12 cellular contexts compared by ENCODE assay signal in the genomic region with DNA sequence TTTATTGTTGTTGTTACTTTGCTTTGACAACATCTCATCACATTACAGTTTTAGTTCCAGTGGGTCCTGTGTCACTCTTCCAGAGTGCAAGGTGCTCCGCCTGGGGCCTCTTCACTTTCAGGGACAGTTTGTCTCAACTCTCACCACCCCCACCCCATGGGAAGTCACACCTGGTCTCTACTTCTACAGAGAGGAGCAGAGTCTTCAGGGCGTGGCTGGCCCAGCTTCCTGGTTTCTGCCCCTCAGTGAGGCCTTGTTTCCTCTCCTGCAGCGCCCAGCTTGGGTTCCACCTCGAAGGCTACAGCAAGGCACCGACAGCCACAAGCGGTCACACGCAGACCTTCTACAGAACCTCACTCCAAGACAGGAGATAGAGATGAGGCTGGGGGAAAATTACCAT. TPM values are rescaled to one million over a fixed set of nuclear protein-coding genes. Genes with fewer than 3 reads are reported as not detected.
DNase-seq lines count a peak whose midpoint lies in the region; ATAC-seq and TF ChIP-seq lines count a peak whose summit lies in the region.
"Had no signal": no experiment of that assay in that cellular context is flagged by ENCODE, and none has a peak within 500 bp of the region (broad histone marks: within the 10 kb centered on the region; RNA-seq: fewer than 3 reads in every experiment).

No MANE protein-coding gene starts in this region.

- H3K27ac ChIP-seq in colonic mucosa (no peak overlapping the region), upper lobe of right lung (no peak overlapping the region)

- ATAC-seq in stimulated activated naive CD8-positive, alpha-beta T cell treated with anti-CD3 and anti-CD28 coated beads, Interleukin-15, Interleukin-2, amounts not matched to agents 100 U/mL and 50 U/mL, for 24 hours, result no peak
- no peak for ATAC-seq in stimulated activated naive CD8-positive, alpha-beta T cell treated with anti-CD3 and anti-CD28 coated beads, Interleukin-15, amount 100 ng/mL, for 72 hours
- peak; percentile 25 for ATAC-seq in upper lobe of right lung

- no peak overlapping the region for H3K9ac ChIP-seq in colonic mucosa (ENCODE audit: low read depth in 2 of 2, low read length in 2 of 2)

- no peak overlapping the region for H3K4me3 Mint-ChIP-seq in stimulated activated naive CD8-positive, alpha-beta T cell treated with anti-CD3 and anti-CD28 coated beads, Interleukin-15, amount 100 ng/mL, for 72 hours
- H3K4me3 Mint-ChIP-seq: activated naive CD8-positive, alpha-beta T cell had no signal

- H3K27me3 Mint-ChIP-seq in stimulated activated naive CD8-positive, alpha-beta T cell treated with anti-CD3 and anti-CD28 coated beads, Interleukin-15, amount 100 ng/mL, for 72 hours, result peaks cover 13% of the 10 kb centered on the region
- H3K27me3 Mint-ChIP-seq: activated naive CD8-positive, alpha-beta T cell had no signal

- peak overlapping the region in 1 of 2 donors; percentile 65 for H3K27ac Mint-ChIP-seq in stimulated activated naive CD8-positive, alpha-beta T cell treated with anti-CD3 and anti-CD28 coated beads, Interleukin-15, amount 100 ng/mL, for 72 hours
- H3K27ac Mint-ChIP-seq: activated naive CD8-positive, alpha-beta T cell had no signal

- H3K36me3 ChIP-seq in colonic mucosa (no peaks in the 10 kb centered on the region), upper lobe of right lung (no peaks in the 10 kb centered on the region)

- H3K27me3 ChIP-seq in colonic mucosa (no peaks in the 10 kb centered on the region), upper lobe of right lung (no peaks in the 10 kb centered on the region)

- TF ChIP-seq CTCF in colonic mucosa (IDR thresholded peaks at IDR 0.05) (no peak), upper lobe of right lung (IDR thresholded peaks at IDR 0.05) (no peak)

- H3K4me1 ChIP-seq in colonic mucosa, result no peaks in the 10 kb centered on the region
- H3K4me1 ChIP-seq in upper lobe of right lung, result peaks cover under 1% of the 10 kb centered on the region

- peak; percentile 6 for DNase-seq in stimulated activated naive CD8-positive, alpha-beta T cell treated with anti-CD3 and anti-CD28 coated beads, Interleukin-15, Interleukin-2, amounts not matched to agents 100 U/mL and 50 U/mL, for 24 hours
- DNase-seq in stimulated activated naive CD8-positive, alpha-beta T cell treated with anti-CD3 and anti-CD28 coated beads, Interleukin-15, amount 100 ng/mL, for 72 hours, result no peak
- peak; percentile 6 for DNase-seq in T-helper 9 cell
- DNase-seq in colonic mucosa, result peak; percentile 36
- no peak for DNase-seq in upper lobe of right lung
- DNase-seq in NCI-H526 (lab: John Stamatoyannopoulos, UW), result no peak
- no peak for DNase-seq in DMS114 treated with DMSO at 0.1 percent for 48 hours (lab: John Stamatoyannopoulos, UW; ENCODE audit: unreplicated experiment)
- DNase-seq in NCI-H2029 (lab: John Stamatoyannopoulos, UW), result no peak
- DNase-seq: caudate nucleus, islet precursor cell, NCI-H2171 treated with DMSO at 0.1 percent for 48 hours had no signal

- intact Hi-C loops in colonic mucosa (cut with DNase I) (no loop called here), upper lobe of right lung (cut with DNase I) (no loop called here)

- no peaks in the 10 kb centered on the region for H3K9me3 Mint-ChIP-seq in stimulated activated naive CD8-positive, alpha-beta T cell treated with anti-CD3 and anti-CD28 coated beads, Interleukin-15, amount 100 ng/mL, for 72 hours

- H3K4me3 ChIP-seq in colonic mucosa, result no peak overlapping the region
- H3K4me3 ChIP-seq in upper lobe of right lung, result no peak overlapping the region

- peaks cover 15% of the 10 kb centered on the region for H3K4me1 Mint-ChIP-seq in stimulated activated naive CD8-positive, alpha-beta T cell treated with anti-CD3 and anti-CD28 coated beads, Interleukin-15, amount 100 ng/mL, for 72 hours

- H3K9me3 ChIP-seq in colonic mucosa, result no peaks in the 10 kb centered on the region
- H3K9me3 ChIP-seq in upper lobe of right lung, result no peaks in the 10 kb centered on the region

RNA-seq across cellular contexts. Expression of gene RHOU, which starts 30.3 kb away (rescaled TPM):
- total RNA-seq in colonic mucosa (10 to 100 TPM; 13.3 to 24.3 TPM), upper lobe of right lung (21.0 TPM)

Comparison
In these comparisons a context has a peak if more than half of its experiments do, and no peak if none do; other contexts are left out.
1. DNase-seq: peak in stimulated activated naive CD8-positive, alpha-beta T cell treated with anti-CD3 and anti-CD28 coated beads, Interleukin-15, Interleukin-2, amounts not matched to agents 100 U/mL and 50 U/mL, for 24 hours (single experiment), T-helper 9 cell (single experiment) and colonic mucosa (single experiment); none in stimulated activated naive CD8-positive, alpha-beta T cell treated with anti-CD3 and anti-CD28 coated beads, Interleukin-15, amount 100 ng/mL, for 72 hours (0 of 2), upper lobe of right lung (single experiment), NCI-H526 (0 of 2), DMS114 treated with DMSO at 0.1 percent for 48 hours (single experiment) and NCI-H2029 (single experiment).